20 cellular contexts compared by ENCODE assay signal in genomic region chr3:127788436-127788835, GRCh38. TPM values are rescaled to one million over a fixed set of nuclear protein-coding genes. Genes with fewer than 3 reads are reported as not detected.
DNase-seq lines count a peak whose midpoint lies in the region; ATAC-seq and TF ChIP-seq lines count a peak whose summit lies in the region.
"Had no signal": no experiment of that assay in that cellular context is flagged by ENCODE, and none has a peak within 500 bp of the region (broad histone marks: within the 10 kb centered on the region; RNA-seq: fewer than 3 reads in every experiment).

No MANE protein-coding gene starts in this region.

- intact Hi-C loops in esophagus squamous epithelium (cut with DNase I): no loop called here

- peak in 1 of 2 donors; percentile 18 for TF ChIP-seq EP300 in tibial nerve (IDR thresholded peaks at IDR 0.05)

- H3K36me3 ChIP-seq in esophagus squamous epithelium (peaks cover 0 to 53% (median 0%) of the 10 kb centered on the region in 3 donors), osteoblast (ENCODE audit: insufficient read depth, low read length) (no peaks in the 10 kb centered on the region), thoracic aorta (no peaks in the 10 kb centered on the region), tibial nerve (no peaks in the 10 kb centered on the region)
- H3K36me3 ChIP-seq: ovary had no signal

- peaks cover 13 to 86% (median 33%) of the 10 kb centered on the region in 3 donors for H3K4me1 ChIP-seq in esophagus squamous epithelium
- H3K4me1 ChIP-seq in osteoblast (ENCODE audit: insufficient read depth, low read length): peaks cover 26% of the 10 kb centered on the region
- peaks cover 32 to 69% of the 10 kb centered on the region in 2 donors for H3K4me1 ChIP-seq in thoracic aorta (ENCODE audit: control insufficient read depth in 1 of 2, low read depth in 2 of 2)
- peaks cover 4 to 86% (median 41%) of the 10 kb centered on the region in 4 donors for H3K4me1 ChIP-seq in tibial nerve

- 72 to 80% methylated on average over 8 of the region's 8 CpGs for WGBS in esophagus squamous epithelium, 2 donors
- 63 to 66% methylated on average over 8 of the region's 8 CpGs for WGBS in tibial nerve, 2 donors

- peaks cover 2% of the 10 kb centered on the region for H4K20me1 ChIP-seq in osteoblast (ENCODE audit: insufficient read depth, low read length)

- ATAC-seq in thoracic aorta (ENCODE audit: insufficient number of reproducible peaks, low FRiP score, low read depth) (no peak), HG02885 (IDR thresholded peaks at IDR 0.05; ENCODE audit: poor library complexity, unreplicated experiment) (no peak)
- ATAC-seq: activated CD8-positive, alpha-beta T cell treated with anti-CD3 and anti-CD28 coated beads for 36 hours; mucosa of descending colon had no signal

- no peak for TF ChIP-seq POLR2A in esophagus squamous epithelium (IDR thresholded peaks at IDR 0.05)
- no peak for TF ChIP-seq POLR2A in tibial nerve (IDR thresholded peaks at IDR 0.05)

- DNase-seq in esophagus squamous epithelium (lab: John Stamatoyannopoulos, UW) (no peak), osteoblast (ENCODE audit: insufficient read length, low spot score, missing footprints) (peak; percentile 79), thoracic aorta (ENCODE audit: low spot score) (no peak), NCI-H510A treated with DMSO at 0.1 percent for 48 hours (lab: John Stamatoyannopoulos, UW) (no peak), tibial nerve (ENCODE audit: low spot score in 2 of 2) (no peak)
- DNase-seq: activated B cell treated with CpG ODN at 0.5 μM for 24 hours; activated CD8-positive, alpha-beta T cell treated with anti-CD3 and anti-CD28 coated beads for 36 hours; activated naive CD4-positive, alpha-beta T cell treated with anti-CD3 and anti-CD28 coated beads, Interleukin-2, amount 10 ng/mL, durations not matched to agents 7 days and 5 days; activated T-cell treated with anti-CD3 and anti-CD28 coated beads, Interleukin-2, amount 50 U/mL, for 24 hours; DND-41; H7; MG63; mucosa of descending colon; NCI-H774; ovary; PC-9; small intestine; stimulated activated CD4-positive, alpha-beta T cell treated with anti-CD3 and anti-CD28 coated beads, Interleukin-4, amount 100 ng/mL, for 24 hours had no signal

- H3K4me3 ChIP-seq in esophagus squamous epithelium: no peak overlapping the region
- no peak overlapping the region for H3K4me3 ChIP-seq in osteoblast (ENCODE audit: insufficient read depth, low read length)
- H3K4me3 ChIP-seq in thoracic aorta: no peak overlapping the region
- no peak overlapping the region for H3K4me3 ChIP-seq in tibial nerve
- H3K4me3 ChIP-seq: MG63, mucosa of descending colon, ovary, PC-9 had no signal

- TF ChIP-seq CTCF in esophagus squamous epithelium (IDR thresholded peaks at IDR 0.05) (no peak), osteoblast (IDR thresholded peaks at IDR 0.05; ENCODE audit: extremely low read depth, low read depth, low read length) (no peak), thoracic aorta (IDR thresholded peaks at IDR 0.05) (no peak), tibial nerve (IDR thresholded peaks at IDR 0.05) (no peak)

- H2AFZ ChIP-seq in osteoblast (ENCODE audit: low read length): no peak overlapping the region
- H2AFZ ChIP-seq: PC-9 had no signal

- H3K9me3 ChIP-seq in esophagus squamous epithelium: no peaks in the 10 kb centered on the region
- H3K9me3 ChIP-seq in osteoblast (ENCODE audit: low read depth, low read length): no peaks in the 10 kb centered on the region
- no peaks in the 10 kb centered on the region for H3K9me3 ChIP-seq in thoracic aorta
- H3K9me3 ChIP-seq in tibial nerve: no peaks in the 10 kb centered on the region
- H3K9me3 ChIP-seq: MG63, mucosa of descending colon, ovary had no signal

- no peak overlapping the region for H3K4me2 ChIP-seq in osteoblast (ENCODE audit: insufficient read depth, low read length)
- H3K4me2 ChIP-seq: PC-9 had no signal

- peaks cover 36% of the 10 kb centered on the region for H3K79me2 ChIP-seq in osteoblast (ENCODE audit: insufficient read depth, low read length)

- H3K27ac ChIP-seq in angular gyrus (ENCODE audit: low read depth, low read length) (peak overlapping the region; percentile 88), esophagus squamous epithelium (peak overlapping the region in 3 of 4 donors; percentile 60 to 79 (median 60)), osteoblast (ENCODE audit: low read depth, low read length) (no peak overlapping the region), thoracic aorta (peak overlapping the region; percentile 71 to 85), tibial nerve (peak overlapping the region in 2 of 4 donors; percentile 26 to 54)
- H3K27ac ChIP-seq: ovary, PC-9 had no signal

- H3K27me3 ChIP-seq in esophagus squamous epithelium (no peaks in the 10 kb centered on the region), osteoblast (ENCODE audit: insufficient read depth, low read length) (no peaks in the 10 kb centered on the region), thoracic aorta (replicated peaks; ENCODE audit: insufficient read depth) (no peaks in the 10 kb centered on the region), tibial nerve (no peaks in the 10 kb centered on the region)
- H3K27me3 ChIP-seq: MG63, ovary had no signal

RNA-seq across cellular contexts. Expression of gene MGLL, which starts 33.9 kb away (rescaled TPM):
- total RNA-seq in esophagus squamous epithelium (100 to 1,000 TPM in 1 of 4 donors, 10 to 100 TPM in 3; 36.7 to 146 (median 73.5) TPM), osteoblast (10.6 and 18.1 TPM in 2 replicates), thoracic aorta (10 to 100 TPM; 57.6 to 71.8 TPM), tibial nerve (10 to 100 TPM; 67.5 to 96.6 (median 86.1) TPM)
